In genomic region chr10:7766241-7766640, GRCh38 we compare ENCODE assay signal across 5 cellular contexts.
"Had no signal": no experiment of that assay in that cellular context is flagged by ENCODE, and none has a peak within 500 bp of the region (broad histone marks: within the 10 kb centered on the region; RNA-seq: fewer than 3 reads in every experiment).

No MANE protein-coding gene starts in this region.

- H3K27ac ChIP-seq: HL-60 had no signal

- H3K4me3 ChIP-seq: K562 had no signal

- H3K27ac Mint-ChIP-seq: IgD-negative memory B cell had no signal

- H3K4me3 Mint-ChIP-seq: IgD-negative memory B cell had no signal

- ATAC-seq: HepG2, K562 had no signal

- DNase-seq: IMR-90 had no signal

- H3K9me3 Mint-ChIP-seq: IgD-negative memory B cell had no signal

- H3K27me3 Mint-ChIP-seq: IgD-negative memory B cell had no signal
